In the genomic region with DNA sequence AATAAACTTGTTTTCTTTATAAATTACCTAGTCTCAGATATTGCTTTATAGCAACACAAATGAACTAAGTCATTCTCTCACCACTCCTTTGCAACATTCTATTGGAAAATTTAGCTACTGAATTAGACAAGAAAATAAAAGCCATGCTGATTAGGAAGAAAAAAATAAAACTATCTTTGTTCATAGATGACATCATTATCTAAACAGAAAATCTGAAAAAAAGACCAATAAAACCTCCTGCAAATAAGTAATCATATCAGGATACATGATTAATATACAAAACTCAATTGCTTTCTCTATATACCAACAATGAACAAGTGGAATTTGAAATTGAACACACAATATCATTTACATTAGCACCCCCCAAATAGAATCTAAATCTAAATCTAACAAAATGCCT, we compare ENCODE assay signal across 33 cellular contexts.
DNase-seq lines count a peak whose midpoint lies in the region; ATAC-seq, FAIRE-seq and TF ChIP-seq lines count a peak whose summit lies in the region.
"Had no signal": no experiment of that assay in that cellular context is flagged by ENCODE, and none has a peak within 500 bp of the region (broad histone marks: within the 10 kb centered on the region; RNA-seq: fewer than 3 reads in every experiment).

No MANE protein-coding gene starts in this region.

- H3K27ac ChIP-seq in HepG2 (ENCODE audit: extremely low read length, insufficient read depth, low read length) (no peak overlapping the region), right lobe of liver (no peak overlapping the region), HEK293 (ENCODE audit: extremely low read depth, low read depth, low read length) (no peak overlapping the region), neuronal stem cell (replicated peaks; ENCODE audit: low read length) (no peak overlapping the region)
- H3K27ac ChIP-seq: 22Rv1; A549; BLaER1; BLaER1 treated with 17β-estradiol and CSF1 and Interleukin-3, amounts not matched to agents 10 nM and 100 nM; C4-2B had no signal

- no peak overlapping the region for H2BK120ac ChIP-seq in neuronal stem cell (ENCODE audit: low read depth, low read length)

- no peak overlapping the region for H2BK5ac ChIP-seq in neuronal stem cell (ENCODE audit: low read length)

- H3K4me1 ChIP-seq in HepG2 (ENCODE audit: insufficient read depth, low read length) (no peaks in the 10 kb centered on the region), right lobe of liver (no peaks in the 10 kb centered on the region), HEK293 (ENCODE audit: control insufficient read depth, insufficient read depth, low read length) (no peaks in the 10 kb centered on the region), neuronal stem cell (ENCODE audit: control insufficient read depth in 2 of 2, insufficient read depth in 1 of 2, low read depth in 1 of 2, low read length in 2 of 2) (peaks cover 0 to 3% of the 10 kb centered on the region in 2 donors)
- H3K4me1 ChIP-seq: A549; BE2C; BLaER1; BLaER1 treated with 17β-estradiol and CSF1 and Interleukin-3, amounts not matched to agents 10 nM and 100 nM; Caco-2 had no signal

- H3K36me3 ChIP-seq in HepG2 (replicated peaks in 1 of 2; ENCODE audit: control insufficient read depth in 1 of 2, insufficient read depth in 2 of 2, low read length in 2 of 2) (no peaks in the 10 kb centered on the region), right lobe of liver (no peaks in the 10 kb centered on the region), HEK293 (ENCODE audit: control insufficient read depth in 2 of 2, insufficient read depth in 1 of 2, low read length in 2 of 2) (no peaks in the 10 kb centered on the region), neuronal stem cell (replicated peaks in 1 of 2; ENCODE audit: control insufficient read depth in 2 of 2, insufficient read depth in 2 of 2, low read length in 2 of 2) (no peaks in the 10 kb centered on the region)
- H3K36me3 ChIP-seq: BE2C; BLaER1; BLaER1 treated with 17β-estradiol and CSF1 and Interleukin-3, amounts not matched to agents 10 nM and 100 nM had no signal

- TF ChIP-seq EP300 in HepG2 (IDR thresholded peaks at IDR 0.05; ENCODE audit: low read depth in 2 of 2, low read length in 2 of 2) (no peak), HepG2 (CRISPR knock-in tag; IDR thresholded peaks at IDR 0.05; ENCODE audit: borderline replicate concordance) (no peak)

- H3K4me3 ChIP-seq in HepG2 (replicated peaks in 1 of 3; ENCODE audit: insufficient read depth in 1 of 3, low read depth in 2 of 3, low read length in 3 of 3) (no peak overlapping the region), right lobe of liver (no peak overlapping the region), HEK293 (ENCODE audit: low read depth, low read length) (no peak overlapping the region), neuronal stem cell (ENCODE audit: low read length in 2 of 2) (no peak overlapping the region)
- H3K4me3 ChIP-seq: A549; BLaER1; BLaER1 treated with 17β-estradiol and CSF1 and Interleukin-3, amounts not matched to agents 10 nM and 100 nM had no signal

- no peak overlapping the region for H2BK12ac ChIP-seq in neuronal stem cell (ENCODE audit: low read length)

- no peak overlapping the region for H2BK15ac ChIP-seq in neuronal stem cell (ENCODE audit: low read length)

- no TSS peak for BruUV-seq in HepG2 (replicated peaks; lab: Mats Ljungman, UMichigan)

- in situ Hi-C loops in HepG2 (cut with HindIII; ENCODE audit: extremely low pct_ligation_motif_present, low pct_unique_long_range_greater_than_20kb): no loop called here

- POLR2A ChIA-PET in HepG2 (lab: Yijun Ruan, JAX) (no interaction called here), HEK293 (lab: Yijun Ruan, JAX) (no interaction called here)

- no peaks in the 10 kb centered on the region for H3K27me3 ChIP-seq in HepG2 (ENCODE audit: control insufficient read depth in 1 of 2, insufficient read depth in 2 of 2, low read length in 2 of 2)
- H3K27me3 ChIP-seq in right lobe of liver: no peaks in the 10 kb centered on the region
- peaks cover 0 to 3% (median 0%) of the 10 kb centered on the region in 3 experiments for H3K27me3 ChIP-seq in neuronal stem cell (ENCODE audit: control insufficient read depth in 3 of 3, insufficient read depth in 3 of 3, low read depth in 1 of 3, low read length in 3 of 3)
- H3K27me3 ChIP-seq: BE2C; BLaER1; BLaER1 treated with 17β-estradiol and CSF1 and Interleukin-3, amounts not matched to agents 10 nM and 100 nM had no signal

- no peak overlapping the region for H3K14ac ChIP-seq in neuronal stem cell (ENCODE audit: low read length)

- H3K4me2 ChIP-seq in HepG2 (ENCODE audit: low read depth, low read length) (no peak overlapping the region), neuronal stem cell (ENCODE audit: insufficient read depth, low read length, poor library complexity, severe bottlenecking) (no peak overlapping the region)
- H3K4me2 ChIP-seq: A549; BLaER1; BLaER1 treated with 17β-estradiol and CSF1 and Interleukin-3, amounts not matched to agents 10 nM and 100 nM had no signal

- H3K23ac ChIP-seq in neuronal stem cell (ENCODE audit: low read depth, low read length, poor library complexity): no peak overlapping the region

- H4K20me1 ChIP-seq in HepG2 (ENCODE audit: insufficient read depth, low read length): no peaks in the 10 kb centered on the region
- H4K20me1 ChIP-seq: BLaER1; BLaER1 treated with 17β-estradiol and CSF1 and Interleukin-3, amounts not matched to agents 10 nM and 100 nM had no signal

- no peak for TF ChIP-seq RAD21 in HepG2 (CRISPR knock-in tag; IDR thresholded peaks at IDR 0.05)

- TF ChIP-seq CTCF in HepG2 (CRISPR knock-in tag; IDR thresholded peaks at IDR 0.05): no peak
- TF ChIP-seq CTCF in right lobe of liver (IDR thresholded peaks at IDR 0.05): no peak
- TF ChIP-seq CTCF in HEK293 (tag by site-specific recombination; IDR thresholded peaks at IDR 0.05): no peak

- H3K9ac ChIP-seq in HepG2 (ENCODE audit: insufficient read depth, low read depth, low read length) (no peak overlapping the region), neuronal stem cell (ENCODE audit: low read depth, low read length, poor library complexity) (no peak overlapping the region)
- H3K9ac ChIP-seq: BLaER1; BLaER1 treated with 17β-estradiol and CSF1 and Interleukin-3, amounts not matched to agents 10 nM and 100 nM had no signal

- no peak overlapping the region for H2AK5ac ChIP-seq in neuronal stem cell (ENCODE audit: low read depth, low read length)

- CTCF ChIA-PET in HepG2 (lab: Yijun Ruan, JAX; ENCODE audit: low intra/inter-chr PET ratio, low total read pairs): no interaction called here
- CTCF ChIA-PET in HEK293 (lab: Yijun Ruan, JAX): no interaction called here

- TF ChIP-seq POLR2A in HepG2 (IDR thresholded peaks at IDR 0.05; ENCODE audit: insufficient read depth in 1 of 2, low read depth in 2 of 2, low read length in 2 of 2) (no peak), right lobe of liver (IDR thresholded peaks at IDR 0.05) (no peak)

- FAIRE-seq in HepG2 (lab: Jason Lieb, UNC) (no peak), A204.1 (lab: Jason Lieb, UNC) (peak; percentile 19)
- FAIRE-seq: A549, D721Med had no signal

- H3K79me2 ChIP-seq in HepG2 (ENCODE audit: insufficient read depth, low read length): no peaks in the 10 kb centered on the region

- no peak overlapping the region for H3K4ac ChIP-seq in neuronal stem cell (ENCODE audit: low read length)

- H2AFZ ChIP-seq in HepG2 (ENCODE audit: low read length) (no peak overlapping the region), neuronal stem cell (ENCODE audit: low read length) (peak overlapping the region; percentile 56)

- no peaks in the 10 kb centered on the region for H3K79me1 ChIP-seq in neuronal stem cell (ENCODE audit: low read depth, low read length)

- ATAC-seq in HepG2 (no peak), right lobe of liver (no peak), GM18873 (IDR thresholded peaks at IDR 0.05; ENCODE audit: low FRiP score, unreplicated experiment) (no peak)
- ATAC-seq: A549; CD8-positive, alpha-beta T cell had no signal

- H3K9me3 ChIP-seq in HepG2 (ENCODE audit: low read length) (no peaks in the 10 kb centered on the region), right lobe of liver (no peaks in the 10 kb centered on the region), HEK293 (ENCODE audit: control insufficient read depth, insufficient read depth, low read depth, low read length) (no peaks in the 10 kb centered on the region), neuronal stem cell (replicated peaks in 1 of 2; ENCODE audit: control insufficient read depth in 2 of 2, insufficient read depth in 1 of 2, low read depth in 1 of 2, low read length in 2 of 2) (peaks cover 4 to 6% of the 10 kb centered on the region in 2 donors)
- H3K9me3 ChIP-seq: BE2C, BLaER1, Caco-2 had no signal

- DNase-seq in HepG2 (ENCODE audit: low spot score): no peak
- DNase-seq in right lobe of liver: no peak
- no peak for DNase-seq in neuronal stem cell (ENCODE audit: low spot score)
- no peak for DNase-seq in NCI-H1694 treated with DMSO at 0.1 percent for 48 hours (lab: John Stamatoyannopoulos, UW)
- DNase-seq in T1000 (lab: John Stamatoyannopoulos, UW): no peak
- DNase-seq: 8988T; ACHN; AML-193; BE2C; C1 segment of cervical spinal cord; Caco-2; Calu3; CD4-positive, alpha-beta memory T cell; CD4-positive, alpha-beta T cell; CD4-positive, CD25-positive, alpha-beta regulatory T cell; CD8-positive, alpha-beta memory T cell; CD8-positive, alpha-beta T cell; COR-L47; DMS 273 treated with DMSO at 0.1 percent for 48 hours; DMS153; DMS79; DMS79 treated with DMSO at 0.1 percent for 48 hours; DND-41; EL had no signal

- H4K91ac ChIP-seq in neuronal stem cell (ENCODE audit: low read depth, low read length, poor library complexity): no peak overlapping the region

- H4K8ac ChIP-seq in neuronal stem cell (ENCODE audit: low read depth, low read length): no peak overlapping the region

- no peak overlapping the region for H3K18ac ChIP-seq in neuronal stem cell (ENCODE audit: low read length)

- intact Hi-C loops in HepG2 (cut with micrococcal nuclease; ENCODE audit: unreplicated experiment) (no loop called here), right lobe of liver (cut with DNase I) (no loop called here)

TF ChIP-seq in HepG2, 621 proteins besides CTCF, POLR2A, EP300 and RAD21:
- TF ChIP-seq ZNF660 (CRISPR knock-in tag; IDR thresholded peaks at IDR 0.05; ENCODE audit: borderline replicate concordance, low read depth): no peak
- peak; percentile 86 for TF ChIP-seq ATF7 (IDR thresholded peaks at IDR 0.05)
- no peak for TF ChIP-seq ATF7 (CRISPR knock-in tag; IDR thresholded peaks at IDR 0.05)
- no peak for TF ChIP-seq RORA (CRISPR knock-in tag; IDR thresholded peaks at IDR 0.05)
- TF ChIP-seq NBN (conservative IDR thresholded peaks at IDR 0.05): no peak

TF ChIP-seq in HEK293, 187 proteins besides CTCF, POLR2A, EP300 and RAD21 (continues in another document):
- TF ChIP-seq ZNF544 (tag by site-specific recombination; IDR thresholded peaks at IDR 0.05): no peak

Comparison
In these comparisons a context has a peak if more than half of its experiments do, and no peak if none do; other contexts are left out.
1. Of the 63 proteins assayed by ChIP-seq in both HepG2 and HEK293: peak only in HepG2: none; only in HEK293: ATF2; in both: none; in neither: 62.